1 cellular context compared by ENCODE assay signal in the genomic region with DNA sequence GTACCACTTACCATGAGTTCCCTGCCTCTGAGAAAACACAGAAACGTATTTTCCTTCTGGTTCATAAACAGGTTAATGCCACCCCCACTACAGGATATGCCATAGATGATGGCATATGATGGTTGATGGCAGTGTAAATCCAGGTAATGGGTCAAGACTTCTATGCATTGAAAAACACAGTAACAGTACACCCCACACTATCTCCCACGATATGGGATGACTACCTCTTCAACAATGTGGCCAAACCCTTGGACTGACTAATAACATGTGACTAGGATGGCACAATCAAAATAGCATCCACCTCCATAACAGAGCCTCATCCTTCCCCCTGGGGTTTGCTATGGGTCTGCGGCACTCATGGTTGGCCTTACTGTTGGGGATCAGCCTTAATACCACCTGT.
TF ChIP-seq lines count a peak whose summit lies in the region.

No MANE protein-coding gene starts in this region.

TF ChIP-seq in liver, 16 proteins besides CTCF, POLR2A, EP300 and RAD21 (continued from another document):
- TF ChIP-seq FOXA1 (IDR thresholded peaks at IDR 0.05) (no peak), GABPA (IDR thresholded peaks at IDR 0.05 in 1 of 2, conservative IDR thresholded peaks at IDR 0.05 in 1 of 2) (no peak), SP1 (IDR thresholded peaks at IDR 0.05) (no peak)
- TF ChIP-seq, protein P1, sequence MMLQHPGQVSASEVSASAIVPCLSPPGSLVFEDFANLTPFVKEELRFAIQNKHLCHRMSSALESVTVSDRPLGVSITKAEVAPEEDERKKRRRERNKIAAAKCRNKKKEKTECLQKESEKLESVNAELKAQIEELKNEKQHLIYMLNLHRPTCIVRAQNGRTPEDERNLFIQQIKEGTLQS (IDR thresholded peaks at IDR 0.05): no peak
TF ChIP-seq in liver: peak in this region for 0.
